Comparison of ENCODE assay signal across 9 cellular contexts in the genomic region with DNA sequence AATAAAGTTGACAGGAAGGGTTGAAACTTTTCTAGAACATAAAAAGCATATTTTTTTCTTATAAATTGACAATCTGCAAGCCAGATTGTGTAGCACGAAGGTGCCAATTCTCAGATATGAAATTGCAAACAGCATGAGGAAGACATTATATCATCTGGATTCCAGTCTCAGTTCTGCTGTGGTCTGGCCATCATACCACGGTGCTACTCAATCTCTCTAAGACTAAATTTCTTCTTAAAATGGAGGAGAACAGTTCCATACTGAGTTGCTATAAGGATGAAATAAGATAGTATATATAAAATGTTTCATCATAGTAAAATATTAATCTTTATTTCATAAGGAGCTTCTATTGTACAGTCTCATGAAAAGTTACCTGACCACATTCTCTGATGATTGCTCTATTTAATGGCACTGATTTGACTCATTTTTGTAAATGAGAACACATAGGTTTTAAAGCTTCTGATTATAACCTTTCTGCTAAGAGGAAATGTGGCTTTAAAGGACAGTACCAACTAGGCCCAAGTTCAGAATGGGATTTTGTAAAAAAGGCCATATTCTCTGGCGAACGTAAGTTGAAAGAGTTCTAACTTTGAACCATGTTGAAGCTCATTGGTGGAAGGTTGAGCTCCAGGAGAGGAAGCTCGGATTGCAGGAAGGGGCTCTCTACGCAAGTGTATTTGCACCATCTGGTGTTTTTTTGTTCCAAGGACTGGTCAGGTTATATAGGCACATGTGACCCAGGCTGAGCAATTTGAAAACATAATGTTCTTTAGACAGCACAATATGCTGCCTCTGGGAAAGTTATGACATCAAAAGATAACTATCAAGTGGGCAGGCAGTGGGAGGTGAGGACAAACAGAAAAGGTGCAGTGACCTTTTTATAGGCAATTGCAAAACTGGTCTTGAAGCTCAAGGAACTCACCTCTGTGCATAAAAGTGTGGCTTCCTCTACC.
A peak's percentile ranks its signal among the peaks of the same experiment; 100 is the strongest.
DNase-seq lines count a peak whose midpoint lies in the region; ATAC-seq and TF ChIP-seq lines count a peak whose summit lies in the region.
"Had no signal": no experiment of that assay in that cellular context is flagged by ENCODE, and none has a peak within 500 bp of the region (broad histone marks: within the 10 kb centered on the region; RNA-seq: fewer than 3 reads in every experiment).

No MANE protein-coding gene starts in this region.

- H3K36me3 ChIP-seq in ascending aorta (no peaks in the 10 kb centered on the region), tibial artery (no peaks in the 10 kb centered on the region)

- H3K4me3 ChIP-seq in ascending aorta, result no peak overlapping the region
- H3K4me3 ChIP-seq in tibial artery, result no peak overlapping the region

- no peak for ATAC-seq in GM18907 (IDR thresholded peaks at IDR 0.05; ENCODE audit: unreplicated experiment)

- H3K27me3 ChIP-seq in ascending aorta (no peaks in the 10 kb centered on the region), tibial artery (no peaks in the 10 kb centered on the region)

- no peak for TF ChIP-seq CTCF in ascending aorta (IDR thresholded peaks at IDR 0.05)
- TF ChIP-seq CTCF in tibial artery (IDR thresholded peaks at IDR 0.05), result no peak

- DNase-seq in SIG-M5 treated with dmso at 0.1 percent for 504 hours (lab: John Stamatoyannopoulos, UW; ENCODE audit: unreplicated experiment) (peak; percentile 60), SIG-M5 (lab: John Stamatoyannopoulos, UW) (no peak), ascending aorta (ENCODE audit: low spot score in 2 of 2) (no peak), left kidney (ENCODE audit: low read depth, low spot score) (peak; percentile 41), tibial artery (no peak), anterior cingulate cortex (lab: John Stamatoyannopoulos, UW) (no peak), hepatic stellate cell (ENCODE audit: low spot score) (no peak)
- DNase-seq: NCI-H2171 had no signal

- no peaks in the 10 kb centered on the region for H3K9me3 ChIP-seq in ascending aorta
- no peaks in the 10 kb centered on the region for H3K9me3 ChIP-seq in tibial artery

- H3K4me1 ChIP-seq in ascending aorta (peaks cover 4 to 32% of the 10 kb centered on the region in 2 donors), tibial artery (peaks cover 0 to 62% (median 33%) of the 10 kb centered on the region in 4 donors)

- peak overlapping the region; percentile 11 to 68 for H3K27ac ChIP-seq in ascending aorta
- H3K27ac ChIP-seq in tibial artery, result peak overlapping the region; percentile 73 to 75

- intact Hi-C loops in ascending aorta (cut with DNase I), result loop anchor here (5.0 kb wide), 1 partner anchor 51 kb away; no protein-coding TSS in a partner anchor
- intact Hi-C loops in tibial artery (cut with DNase I; ENCODE audit: low total_unique reads), result no loop called here

Comparison
In these comparisons a context has a peak if more than half of its experiments do, and no peak if none do; other contexts are left out.
1. DNase-seq: peak in SIG-M5 treated with dmso at 0.1 percent for 504 hours (single experiment) and left kidney (single experiment); none in SIG-M5 (single experiment), ascending aorta (0 of 2), tibial artery (0 of 2), anterior cingulate cortex (0 of 58) and hepatic stellate cell (single experiment).